27 cellular contexts compared by ENCODE assay signal in the genomic region with DNA sequence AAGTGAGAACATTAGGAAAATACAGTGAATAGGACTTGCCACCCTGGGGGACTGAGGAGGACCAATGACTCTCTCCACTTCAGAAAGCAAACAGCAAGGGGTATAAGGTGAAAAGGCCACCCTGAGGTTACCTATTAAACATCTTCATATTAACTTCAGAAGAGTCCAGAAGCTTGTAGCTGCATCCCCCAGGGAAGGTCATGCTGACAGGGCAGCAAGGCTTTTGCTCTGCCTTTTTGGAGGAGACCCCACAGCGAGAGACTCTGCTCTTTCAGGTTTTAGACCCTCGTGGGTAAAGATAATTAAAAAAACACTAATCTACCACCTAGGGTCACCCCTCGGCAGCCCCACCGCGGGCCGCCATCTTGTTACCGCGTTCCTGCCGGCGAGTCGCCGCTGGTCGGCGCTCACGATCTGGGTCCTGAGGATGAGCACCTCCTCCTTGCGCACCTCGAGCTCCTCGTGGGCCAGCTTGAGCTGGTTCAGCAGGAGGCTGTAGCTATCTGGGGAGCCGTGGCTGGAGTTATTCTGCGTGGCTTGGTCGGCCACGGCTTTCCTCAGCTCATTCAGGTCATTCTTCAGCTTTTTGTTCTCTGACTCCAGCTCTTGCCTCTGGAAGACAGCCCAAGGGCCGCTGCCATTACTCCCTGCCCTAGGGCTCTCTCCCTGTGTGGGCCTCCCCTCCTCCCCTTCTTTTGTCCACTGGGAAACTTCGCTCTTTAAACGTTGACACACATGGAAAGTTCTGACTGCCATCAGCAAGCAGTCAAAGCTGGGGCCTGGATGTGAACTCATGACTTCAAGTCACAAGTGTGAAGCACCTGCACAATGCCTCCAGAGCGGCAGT.
"Had no signal": no experiment of that assay in that cellular context is flagged by ENCODE, and none has a peak within 500 bp of the region (broad histone marks: within the 10 kb centered on the region; RNA-seq: fewer than 3 reads in every experiment).

No MANE protein-coding gene starts in this region.

- H3K36me3 Mint-ChIP-seq: natural killer cell treated with Interleukin-12 subunit alpha and Interleukin-12 subunit beta and Interleukin-15 and Interleukin-18, amount 100 ng/mL, for 72 hours; neural progenitor cell; stimulated activated memory B cell treated with anti-CD40 and anti-IgM and Interleukin-4, amounts not matched to agents 10 μg/mL and 1 μg/mL and 100 μg/mL, for 72 hours had no signal

- DNase-seq: cortex of kidney; dorsolateral prefrontal cortex; effector CD8-positive, alpha-beta T cell; heart left ventricle; hippocampal formation; left colon; left ventricle myocardium superior; mesenchymal stem cell; midbrain; occipital lobe; psoas muscle; retina; spleen; stimulated activated CD4-positive, alpha-beta T cell treated with anti-CD3 and anti-CD28 coated beads, Interleukin-15, amount 100 ng/mL, for 24 hours; stimulated activated CD4-positive, alpha-beta T cell treated with anti-CD3 and anti-CD28 coated beads, Interleukin-1b, Interleukin-23, amount 100 ng/mL, for 48 hours; stimulated activated CD4-positive, alpha-beta T cell treated with anti-CD3 and anti-CD28 coated beads, Interleukin-4, amount 100 ng/mL, for 24 hours; stomach; uterus had no signal

- H3K27ac ChIP-seq: heart left ventricle, neural progenitor cell, parathyroid adenoma, psoas muscle, spleen, stomach, uterus had no signal

- H3K27me3 ChIP-seq: dorsolateral prefrontal cortex, neural progenitor cell, stomach, uterus had no signal

- H3K9me3 Mint-ChIP-seq: natural killer cell treated with Interleukin-12 subunit alpha and Interleukin-12 subunit beta and Interleukin-15 and Interleukin-18, amount 100 ng/mL, for 72 hours; neural progenitor cell; stimulated activated memory B cell treated with anti-CD40 and anti-IgM and Interleukin-4, amounts not matched to agents 10 μg/mL and 1 μg/mL and 100 μg/mL, for 72 hours; type B pancreatic cell had no signal

- H3K4me3 Mint-ChIP-seq: natural killer cell treated with Interleukin-12 subunit alpha and Interleukin-12 subunit beta and Interleukin-15 and Interleukin-18, amount 100 ng/mL, for 72 hours; neural progenitor cell; stimulated activated memory B cell treated with anti-CD40 and anti-IgM and Interleukin-4, amounts not matched to agents 10 μg/mL and 1 μg/mL and 100 μg/mL, for 72 hours; type B pancreatic cell had no signal

- FAIRE-seq: frontal cortex had no signal

- H3K4me3 ChIP-seq: dorsolateral prefrontal cortex, heart left ventricle, lung, neural progenitor cell, psoas muscle, spleen, stomach, uterus had no signal

- H3K9me3 ChIP-seq: heart left ventricle, psoas muscle, spleen, stomach, uterus had no signal

- H3K27ac Mint-ChIP-seq: natural killer cell treated with Interleukin-12 subunit alpha and Interleukin-12 subunit beta and Interleukin-15 and Interleukin-18, amount 100 ng/mL, for 72 hours; neural progenitor cell; stimulated activated memory B cell treated with anti-CD40 and anti-IgM and Interleukin-4, amounts not matched to agents 10 μg/mL and 1 μg/mL and 100 μg/mL, for 72 hours; type B pancreatic cell had no signal

- H3K4me1 Mint-ChIP-seq: stimulated activated memory B cell treated with anti-CD40 and anti-IgM and Interleukin-4, amounts not matched to agents 10 μg/mL and 1 μg/mL and 100 μg/mL, for 72 hours had no signal

- H3K4me1 ChIP-seq: heart left ventricle, neural progenitor cell, parathyroid adenoma, psoas muscle, spleen, uterus had no signal

- H3K27me3 Mint-ChIP-seq: type B pancreatic cell had no signal

- H3K36me3 ChIP-seq: heart left ventricle, neural progenitor cell, spleen, uterus had no signal

- ATAC-seq: esophagus mucosa, heart left ventricle, left colon, left ventricle myocardium superior, psoas muscle, sciatic nerve had no signal
